Comparison of ENCODE assay signal across 10 cellular contexts in genomic region chr1:221711642-221712041, GRCh38. TPM values are rescaled to one million over a fixed set of nuclear protein-coding genes. Genes with fewer than 3 reads are reported as not detected.
DNase-seq lines count a peak whose midpoint lies in the region; ATAC-seq, FAIRE-seq and TF ChIP-seq lines count a peak whose summit lies in the region.
"Had no signal": no experiment of that assay in that cellular context is flagged by ENCODE, and none has a peak within 500 bp of the region (broad histone marks: within the 10 kb centered on the region; RNA-seq: fewer than 3 reads in every experiment).

No MANE protein-coding gene starts in this region.

- no peaks in the 10 kb centered on the region for H3K9me3 ChIP-seq in GM12878 (replicated peaks; ENCODE audit: control insufficient read depth, insufficient read depth, low read length)
- no peaks in the 10 kb centered on the region for H3K9me3 ChIP-seq in mesenchymal stem cell (ENCODE audit: control insufficient read depth, low read length)
- no peaks in the 10 kb centered on the region for H3K9me3 ChIP-seq in vagina

- no peak for DNase-seq in activated naive CD4-positive, alpha-beta T cell treated with anti-CD3 and anti-CD28 coated beads, Interleukin-2, amount 50 U/mL, for 72 hours (ENCODE audit: low spot score in 2 of 2)
- no peak for DNase-seq in activated naive CD4-positive, alpha-beta T cell treated with Interleukin-2 at 50 U/mL for 16 hours
- no peak for DNase-seq in GM12878 (ENCODE audit: low read depth, low spot score)
- DNase-seq in mesenchymal stem cell, result peak; percentile 67
- DNase-seq in vagina (ENCODE audit: extremely low spot score in 2 of 2), result no peak
- DNase-seq in NCI-H446 treated with DMSO at 0.1 percent for 48 hours (lab: John Stamatoyannopoulos, UW), result no peak
- no peak for DNase-seq in NCI-H526 treated with DMSO at 0.1 percent for 48 hours (lab: John Stamatoyannopoulos, UW)
- DNase-seq: NCI-H1092 had no signal

- intact Hi-C loops in GM12878 (cut with micrococcal nuclease; ENCODE audit: unreplicated experiment), result loop anchor here (2.0 kb wide), 1 partner anchor 31 kb away; the partner anchor contains the start of gene DUSP10
- intact Hi-C loops in vagina (cut with DNase I), result no loop called here

- no peaks in the 10 kb centered on the region for H3K27me3 ChIP-seq in GM12878 (replicated peaks in 1 of 2; ENCODE audit: control insufficient read depth in 2 of 2, insufficient read depth in 2 of 2, low read length in 1 of 2)
- H3K27me3 ChIP-seq in mesenchymal stem cell (ENCODE audit: control insufficient read depth in 1 of 2, insufficient read depth in 1 of 2, low read length in 2 of 2), result no peaks in the 10 kb centered on the region
- H3K27me3 ChIP-seq in vagina, result no peaks in the 10 kb centered on the region

- no peak overlapping the region for H2AK5ac ChIP-seq in mesenchymal stem cell (ENCODE audit: low read length, severe bottlenecking)

- H4K91ac ChIP-seq in mesenchymal stem cell (ENCODE audit: low read length), result no peak overlapping the region

- H3K14ac ChIP-seq in mesenchymal stem cell (ENCODE audit: low read length in 2 of 2), result no peak overlapping the region

- no peak overlapping the region for H3K4me3 ChIP-seq in GM12878
- H3K4me3 ChIP-seq in mesenchymal stem cell (ENCODE audit: insufficient read depth in 1 of 2, low read depth in 1 of 2, low read length in 2 of 2), result no peak overlapping the region
- no peak overlapping the region for H3K4me3 ChIP-seq in vagina
- H3K4me3 ChIP-seq: lung had no signal

- H2AFZ ChIP-seq in GM12878 (ENCODE audit: control insufficient read depth, low read depth, low read length) (no peak overlapping the region), mesenchymal stem cell (ENCODE audit: low read depth, low read length) (no peak overlapping the region)

- H3K27ac ChIP-seq in GM12878 (ENCODE audit: control insufficient read depth, insufficient read depth), result peak overlapping the region; percentile 58
- H3K27ac ChIP-seq in mesenchymal stem cell (ENCODE audit: low read length, poor library complexity, severe bottlenecking), result no peak overlapping the region
- H3K27ac ChIP-seq in vagina, result peak overlapping the region; percentile 10

- H3K36me3 ChIP-seq in GM12878 (ENCODE audit: control insufficient read depth in 2 of 2, insufficient read depth in 2 of 2, low read length in 1 of 2) (peaks cover 7 to 9% of the 10 kb centered on the region in 2 experiments), mesenchymal stem cell (ENCODE audit: control insufficient read depth in 1 of 2, insufficient read depth in 2 of 2, low read depth in 1 of 2, low read length in 2 of 2) (peaks cover 0 to 3% of the 10 kb centered on the region in 2 experiments), vagina (no peaks in the 10 kb centered on the region)

- BruUV-seq in GM12878 (replicated peaks; lab: Mats Ljungman, UMichigan), result TSS peak; percentile 3

- SMC1A ChIA-PET in GM12878 (lab: Charles Lee; ENCODE audit: uncharacterized antibody, unreplicated experiment), result interaction anchor here (0.8 to 11.4 kb wide), 9 partner anchors 12 to 66 kb away, joined by 3 to 292 read pairs (median 9); partner anchors contain the start of gene DUSP10

- H3K9me3 Mint-ChIP-seq in activated naive CD4-positive, alpha-beta T cell treated with anti-CD3 and anti-CD28 coated beads, Interleukin-2, amount 50 U/mL, for 72 hours, result no peaks in the 10 kb centered on the region

- peak overlapping the region; percentile 39 to 90 for H3K27ac Mint-ChIP-seq in activated naive CD4-positive, alpha-beta T cell treated with anti-CD3 and anti-CD28 coated beads, Interleukin-2, amount 50 U/mL, for 72 hours

- H4K8ac ChIP-seq in mesenchymal stem cell (ENCODE audit: low read length), result no peak overlapping the region

- TF ChIP-seq EP300 in GM12878 (IDR thresholded peaks at IDR 0.05; ENCODE audit: borderline replicate concordance in 1 of 2, control insufficient read depth in 1 of 2, low read depth in 2 of 2, low read length in 2 of 2), result no peak

- TF ChIP-seq POLR2A in GM12878 (IDR thresholded peaks at IDR 0.05; ENCODE audit: low read depth, low read length), result no peak
- no peak for TF ChIP-seq POLR2A in vagina (IDR thresholded peaks at IDR 0.05)

- no peak overlapping the region for H2BK120ac ChIP-seq in mesenchymal stem cell (ENCODE audit: low read depth, low read length)

- no peak overlapping the region for H2BK5ac ChIP-seq in mesenchymal stem cell (ENCODE audit: low read depth, low read length, poor library complexity, severe bottlenecking)

- H4K20me1 ChIP-seq in GM12878 (ENCODE audit: control insufficient read depth, insufficient read depth), result no peaks in the 10 kb centered on the region

- CTCF ChIA-PET in GM12878 (lab: Yijun Ruan, JAX), result interaction anchor here (1.0 to 4.6 kb wide), 8 partner anchors 9 to 233 kb away, joined by 4 to 29 read pairs (median 7); partner anchors contain the start of gene DUSP10

- no peak for ATAC-seq in activated naive CD4-positive, alpha-beta T cell treated with anti-CD3 and anti-CD28 coated beads, Interleukin-2, amount 50 U/mL, for 72 hours
- ATAC-seq in GM12878 (no peak), HG03442 (IDR thresholded peaks at IDR 0.05; ENCODE audit: unreplicated experiment) (no peak)

- no peak overlapping the region for H3K4ac ChIP-seq in mesenchymal stem cell (ENCODE audit: low read depth in 1 of 2, low read length in 2 of 2)

- H3K4me2 ChIP-seq in GM12878 (ENCODE audit: control insufficient read depth, insufficient read depth) (no peak overlapping the region; the same call in 1 of the 2 replicates), mesenchymal stem cell (ENCODE audit: low read length, poor library complexity, severe bottlenecking) (no peak overlapping the region)

- TF ChIP-seq CTCF in GM12878 (IDR thresholded peaks at IDR 0.05 in 2 of 3, conservative IDR thresholded peaks at IDR 0.05 in 1 of 3; ENCODE audit: control insufficient read depth in 2 of 3, extremely low read depth in 1 of 3, insufficient read depth in 1 of 3, low read depth in 3 of 3, low read length in 3 of 3), result no peak
- TF ChIP-seq CTCF in vagina (IDR thresholded peaks at IDR 0.05), result no peak

- in situ Hi-C loops in GM12878 (cut with MboI), result no loop called here

- peaks cover 91% of the 10 kb centered on the region for H3K79me2 ChIP-seq in GM12878 (ENCODE audit: control insufficient read depth, insufficient read depth, low read length)

- TF ChIP-seq RAD21 in GM12878 (IDR thresholded peaks at IDR 0.05; ENCODE audit: insufficient read depth, low read depth, low read length), result no peak

- H2BK15ac ChIP-seq in mesenchymal stem cell (ENCODE audit: low read depth, poor library complexity, severe bottlenecking), result no peak overlapping the region

- FAIRE-seq in GM12878 (lab: Jason Lieb, UNC), result no peak

- peak overlapping the region in 1 of 2 experiments; percentile 14 for H2BK12ac ChIP-seq in mesenchymal stem cell (ENCODE audit: low read length in 2 of 2)

- H3K9ac ChIP-seq in GM12878 (ENCODE audit: control insufficient read depth, insufficient read depth, low read length) (no peak overlapping the region), mesenchymal stem cell (ENCODE audit: low read length) (peak overlapping the region; percentile 60)

- H3K4me1 ChIP-seq in GM12878 (ENCODE audit: control insufficient read depth, insufficient read depth, low read length) (peaks cover 56% of the 10 kb centered on the region), mesenchymal stem cell (ENCODE audit: control insufficient read depth, insufficient read depth, low read depth, low read length) (peaks cover 16% of the 10 kb centered on the region), vagina (peaks cover 5% of the 10 kb centered on the region)

- peaks cover 0 to 30% of the 10 kb centered on the region in 2 donors for H3K36me3 Mint-ChIP-seq in activated naive CD4-positive, alpha-beta T cell treated with anti-CD3 and anti-CD28 coated beads, Interleukin-2, amount 50 U/mL, for 72 hours

- no peak overlapping the region for H3K23ac ChIP-seq in mesenchymal stem cell (ENCODE audit: low read length in 2 of 2)

- POLR2A ChIA-PET in GM12878 (lab: Charles Lee), result interaction anchor here (1.0 to 10.0 kb wide), 3 partner anchors 17 to 157 kb away, joined by 3 to 194 read pairs (median 52); partner anchors contain the start of gene DUSP10

- H3K18ac ChIP-seq in mesenchymal stem cell (ENCODE audit: low read depth in 1 of 2, low read length in 2 of 2), result peak overlapping the region in 1 of 2 experiments; percentile 45

- H3K79me1 ChIP-seq in mesenchymal stem cell (replicated peaks; ENCODE audit: low read length, poor library complexity, severe bottlenecking), result peaks cover 18% of the 10 kb centered on the region

- RAD21 ChIA-PET in GM12878 (lab: Charles Lee; ENCODE audit: unreplicated experiment), result interaction anchor here (1.2 to 10.7 kb wide), 9 partner anchors 11 to 168 kb away, joined by 3 to 235 read pairs (median 17); partner anchors contain the start of gene DUSP10

TF ChIP-seq in GM12878, 131 proteins besides CTCF, POLR2A, EP300 and RAD21:
- TF ChIP-seq BACH1 (IDR thresholded peaks at IDR 0.05; ENCODE audit: borderline replicate concordance) (no peak), RAD51 (IDR thresholded peaks at IDR 0.05) (no peak), IRF4 (IDR thresholded peaks at IDR 0.05; ENCODE audit: low read depth, low read length) (no peak), CBFB (IDR thresholded peaks at IDR 0.05; ENCODE audit: low read depth) (no peak), ETV6 (conservative IDR thresholded peaks at IDR 0.05 in 1 of 2, IDR thresholded peaks at IDR 0.05 in 1 of 2; ENCODE audit: borderline replicate concordance in 1 of 2, low read depth in 1 of 2) (no peak), FOXK2 (IDR thresholded peaks at IDR 0.05) (no peak)
TF ChIP-seq in GM12878: peak in this region for 0.

RNA-seq across cellular contexts. Expression of gene DUSP10, which starts 30.2 kb away (rescaled TPM):
- total RNA-seq in activated naive CD4-positive, alpha-beta T cell treated with anti-CD3 and anti-CD28 coated beads, Interleukin-2, amount 50 U/mL, for 72 hours, result 1 to 10 TPM; 7.8 to 9.3 TPM
- total RNA-seq in GM12878 (2013; cell fraction: nucleolus; rRNA removed), result 55.2 and 55.7 TPM in 2 replicates
- total RNA-seq in GM12878 (2014; rRNA removed), result 37.7 and 38.4 TPM in 2 replicates
- total RNA-seq in GM12878 (2014; rRNA removed; fragmentation: Illumina TruSeq; extraction: Trizol), result 33.3 and 34.9 TPM in 2 replicates
- 27.6 and 27.7 TPM in 2 replicates for total RNA-seq in GM12878 (2021)
- 12.1 TPM for polyA plus RNA-seq in GM12878 (2011; ENCODE audit: low read depth)
- 32.3 and 36.7 TPM in 2 replicates for polyA plus RNA-seq in GM12878 (2011; rRNA removed)
- polyA plus RNA-seq in GM12878 (2011; cell fraction: cytosol; rRNA removed), result 54.2 and 57.2 TPM in 2 replicates
- polyA plus RNA-seq in GM12878 (2011; cell fraction: nucleus; rRNA removed), result 39.7 and 50.3 TPM in 2 replicates
- 17.1 and 20.4 TPM in 2 replicates for polyA plus RNA-seq in GM12878 (2012)
- polyA plus RNA-seq in GM12878 (2014; fragmentation: Illumina TruSeq; extraction: Trizol), result 26.9 and 27.4 TPM in 2 replicates
- polyA plus RNA-seq in GM12878 (2014; fragmentation: Nextera tagmentation; extraction: Ambion mirVana), result 10 to 100 TPM; 20.3 to 32.1 TPM
- polyA plus RNA-seq in GM12878 (2014; rRNA removed), result 22.9 and 27.3 TPM in 2 replicates
- 10 to 100 TPM; 27.7 to 28.0 TPM for polyA plus RNA-seq in GM12878 (2016; fragmentation: Nextera tagmentation; extraction: Ambion mirVana)
- polyA minus RNA-seq in GM12878 (2011; rRNA and poly(A)+ RNA removed), result 84.4 and 93.6 TPM in 2 replicates
- polyA minus RNA-seq in GM12878 (2011; cell fraction: cytosol; rRNA and poly(A)+ RNA removed), result 18.3 and 20.3 TPM in 2 replicates
- polyA minus RNA-seq in GM12878 (2011; cell fraction: nucleus; rRNA and poly(A)+ RNA removed), result 60.7 and 101 TPM in 2 replicates
- polyA plus RNA-seq in mesenchymal stem cell (2013, experiment 1 of 2), result 46.8 TPM
- polyA plus RNA-seq in mesenchymal stem cell (2013, experiment 2 of 2), result 45.6 TPM
- 4.7 TPM for total RNA-seq in vagina
